19 cellular contexts compared by ENCODE assay signal in genomic region chr5:177945601-177946281, GRCh38. TPM values are rescaled to one million over a fixed set of nuclear protein-coding genes. Genes with fewer than 3 reads are reported as not detected.
DNase-seq lines count a peak whose midpoint lies in the region; ATAC-seq and FAIRE-seq lines count a peak whose summit lies in the region.
"Not testable (repeated sequence)": the region's sequence is repeated elsewhere in the genome, so short reads cannot be mapped to it uniquely, and the experiment has no call there.
"Had no signal": no experiment of that assay in that cellular context is flagged by ENCODE, and none has a peak within 500 bp of the region (broad histone marks: within the 10 kb centered on the region; RNA-seq: fewer than 3 reads in every experiment).

No MANE protein-coding gene starts in this region.

- CTCF ChIA-PET in CD4-positive, alpha-beta memory T cell (lab: Charles Lee; ENCODE audit: partially characterized antibody): not testable (repeated sequence)

- peak in 2 of 5 donors; percentile 18 to 54 for DNase-seq in CD4-positive, alpha-beta memory T cell
- not testable (repeated sequence) for DNase-seq in T-helper 17 cell
- DNase-seq in activated T-cell treated with anti-CD3 and anti-CD28 coated beads, Interleukin-2, amount 50 U/mL, for 72 hours: peak; percentile 25 to 30
- DNase-seq in naive thymus-derived CD8-positive, alpha-beta T cell: peak in 7 of 10 donors; percentile 10 to 46 (median 32)
- peak; percentile 51 for DNase-seq in stimulated activated naive CD8-positive, alpha-beta T cell treated with anti-CD3 and anti-CD28 coated beads, Interleukin-15, Interleukin-2, amounts not matched to agents 100 U/mL and 50 U/mL, for 24 hours

- POLR2A ChIA-PET in CD4-positive, alpha-beta memory T cell (lab: Charles Lee; ENCODE audit: partially characterized antibody): not testable (repeated sequence)
- POLR2A ChIA-PET in naive thymus-derived CD8-positive, alpha-beta T cell (lab: Charles Lee): interaction anchor here (0.7 kb wide), 1 partner anchor 247 kb away, joined by 4 read pairs; no protein-coding TSS in a partner anchor

- not testable (repeated sequence) for H3K27me3 ChIP-seq in CD4-positive, alpha-beta memory T cell (ENCODE audit: insufficient read depth, low read length)

- H3K36me3 Mint-ChIP-seq in CD4-positive, alpha-beta memory T cell; T-helper 17 cell (ENCODE audit: low read depth); activated T-cell treated with anti-CD3 and anti-CD28 coated beads, Interleukin-2, amount 50 U/mL, for 72 hours (ENCODE audit: insufficient read depth in 2 of 2): not testable (repeated sequence)
- peaks cover 0 to 13% (median 0%) of the 10 kb centered on the region in 3 donors for H3K36me3 Mint-ChIP-seq in naive thymus-derived CD8-positive, alpha-beta T cell

- peak; percentile 43 for FAIRE-seq in endometrium (lab: Jason Lieb, UNC)

- not testable (repeated sequence) for H3K27me3 Mint-ChIP-seq in CD4-positive, alpha-beta memory T cell; T-helper 17 cell; activated T-cell treated with anti-CD3 and anti-CD28 coated beads, Interleukin-2, amount 50 U/mL, for 72 hours (ENCODE audit: low read depth); naive thymus-derived CD8-positive, alpha-beta T cell

- H3K4me1 Mint-ChIP-seq in CD4-positive, alpha-beta memory T cell: peaks cover 3 to 10% (median 5%) of the 10 kb centered on the region in 4 donors
- H3K4me1 Mint-ChIP-seq in T-helper 17 cell: peaks cover 13% of the 10 kb centered on the region
- H3K4me1 Mint-ChIP-seq in activated T-cell treated with anti-CD3 and anti-CD28 coated beads, Interleukin-2, amount 50 U/mL, for 72 hours (ENCODE audit: low read depth): not testable (repeated sequence)
- peaks cover 6 to 15% (median 9%) of the 10 kb centered on the region in 4 donors for H3K4me1 Mint-ChIP-seq in naive thymus-derived CD8-positive, alpha-beta T cell

- peak overlapping the region in 5 of 8 donors; percentile 43 to 71 (median 64) for H3K4me3 Mint-ChIP-seq in CD4-positive, alpha-beta memory T cell
- H3K4me3 Mint-ChIP-seq in T-helper 17 cell: peak overlapping the region; percentile 15
- peak overlapping the region; percentile 39 to 46 for H3K4me3 Mint-ChIP-seq in activated T-cell treated with anti-CD3 and anti-CD28 coated beads, Interleukin-2, amount 50 U/mL, for 72 hours
- peak overlapping the region; percentile 19 to 81 (median 56) for H3K4me3 Mint-ChIP-seq in naive thymus-derived CD8-positive, alpha-beta T cell

- H3K4me3 ChIP-seq in CD4-positive, alpha-beta memory T cell (ENCODE audit: low read length in 2 of 2): not testable (repeated sequence)

- intact Hi-C loops in CD4-positive, alpha-beta memory T cell (cut with micrococcal nuclease): not testable (repeated sequence)

- not testable (repeated sequence) for H3K9me3 ChIP-seq in CD4-positive, alpha-beta memory T cell (ENCODE audit: control insufficient read depth in 1 of 2, low read length in 2 of 2); T-helper 17 cell (ENCODE audit: control insufficient read depth, low read length, poor library complexity, severe bottlenecking)

- not testable (repeated sequence) for H3K27ac Mint-ChIP-seq in CD4-positive, alpha-beta memory T cell; activated T-cell treated with anti-CD3 and anti-CD28 coated beads, Interleukin-2, amount 50 U/mL, for 72 hours
- peak overlapping the region; percentile 16 for H3K27ac Mint-ChIP-seq in T-helper 17 cell
- H3K27ac Mint-ChIP-seq in naive thymus-derived CD8-positive, alpha-beta T cell: peak overlapping the region in 7 of 10 donors; percentile 59 to 92 (median 68)

- peak; percentile 50 for ATAC-seq in GM18907 (IDR thresholded peaks at IDR 0.05; ENCODE audit: unreplicated experiment)
- peak; percentile 43 for ATAC-seq in HG03196 (IDR thresholded peaks at IDR 0.05; ENCODE audit: unreplicated experiment)
- peak; percentile 68 for ATAC-seq in T-helper 17 cell
- ATAC-seq in activated T-cell treated with anti-CD3 and anti-CD28 coated beads, Interleukin-2, amount 50 U/mL, for 72 hours (replicated peaks in 1 of 2): peak; percentile 43 to 48
- peak; percentile 53 to 73 for ATAC-seq in naive thymus-derived CD8-positive, alpha-beta T cell
- peak; percentile 58 for ATAC-seq in stimulated activated naive CD8-positive, alpha-beta T cell treated with anti-CD3 and anti-CD28 coated beads, Interleukin-15, Interleukin-2, amounts not matched to agents 100 U/mL and 50 U/mL, for 24 hours

- H3K36me3 ChIP-seq in CD4-positive, alpha-beta memory T cell (ENCODE audit: insufficient read depth, low read length): not testable (repeated sequence)

- not testable (repeated sequence) for H3K27ac ChIP-seq in CD4-positive, alpha-beta memory T cell (ENCODE audit: low read depth, low read length)

- H3K9me3 Mint-ChIP-seq in CD4-positive, alpha-beta memory T cell; activated T-cell treated with anti-CD3 and anti-CD28 coated beads, Interleukin-2, amount 50 U/mL, for 72 hours; naive thymus-derived CD8-positive, alpha-beta T cell: not testable (repeated sequence)

- not testable (repeated sequence) for H3K4me1 ChIP-seq in CD4-positive, alpha-beta memory T cell (ENCODE audit: insufficient read depth, low read length)

RNA-seq across cellular contexts. Expression of gene PROP1, which starts 50.3 kb away (rescaled TPM):
- total RNA-seq in CD4-positive, alpha-beta memory T cell: not detected
- not detected for polyA plus RNA-seq in CD4-positive, alpha-beta memory T cell
- not detected for total RNA-seq in T-helper 17 cell
- total RNA-seq in activated T-cell treated with anti-CD3 and anti-CD28 coated beads, Interleukin-2, amount 50 U/mL, for 72 hours: not detected
- total RNA-seq in naive thymus-derived CD8-positive, alpha-beta T cell: not detected
- not detected for polyA plus RNA-seq in naive thymus-derived CD8-positive, alpha-beta T cell
- total RNA-seq: A673; activated naive CD4-positive, alpha-beta T cell treated with anti-CD3 and anti-CD28 coated beads, Interleukin-2, amount 50 U/mL, for 72 hours; colonic mucosa; hepatocyte; IMR-90; lung; MCF 10A; osteocyte; right cardiac atrium; ureter had no signal
- polyA plus RNA-seq: CD14-positive monocyte, IMR-90, lung, right cardiac atrium had no signal
